14 cellular contexts compared by ENCODE assay signal in the genomic region with DNA sequence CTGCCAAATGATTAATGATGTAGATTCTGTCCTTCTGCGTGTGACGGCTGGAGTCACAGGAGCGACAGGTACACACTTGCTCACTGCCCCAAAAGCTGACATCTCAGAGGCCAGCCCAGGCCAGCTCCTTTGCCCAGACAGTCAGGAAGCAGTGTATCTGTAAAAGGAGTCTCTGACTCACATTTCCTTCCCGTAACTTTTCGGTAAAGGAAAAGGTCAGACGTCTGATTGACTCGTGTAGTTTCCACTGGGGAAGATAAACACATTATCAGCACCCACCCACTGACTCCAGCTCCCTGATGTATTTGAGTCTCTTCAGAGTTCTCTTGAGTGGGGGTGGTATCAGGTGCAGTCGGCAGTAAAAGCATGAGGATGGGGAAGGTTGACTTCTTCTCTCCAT.
DNase-seq lines count a peak whose midpoint lies in the region; ATAC-seq and TF ChIP-seq lines count a peak whose summit lies in the region.
"Had no signal": no experiment of that assay in that cellular context is flagged by ENCODE, and none has a peak within 500 bp of the region (broad histone marks: within the 10 kb centered on the region; RNA-seq: fewer than 3 reads in every experiment).

No MANE protein-coding gene starts in this region.

- no peak overlapping the region for H2AFZ ChIP-seq in osteoblast (ENCODE audit: low read length)

- peaks cover 10% of the 10 kb centered on the region for H3K27me3 Mint-ChIP-seq in activated T-cell treated with anti-CD3 and anti-CD28 coated beads, Interleukin-2, amount 50 U/mL, for 72 hours (ENCODE audit: low read depth)
- peaks cover 4% of the 10 kb centered on the region for H3K27me3 Mint-ChIP-seq in stimulated activated naive CD8-positive, alpha-beta T cell treated with anti-CD3 and anti-CD28 coated beads, Interleukin-15, Interleukin-2, amounts not matched to agents 100 ng/mL and 50 ng/mL, for 24 hours

- H3K27me3 ChIP-seq in osteoblast (ENCODE audit: insufficient read depth, low read length), result no peaks in the 10 kb centered on the region
- H3K27me3 ChIP-seq: uterus had no signal

- TF ChIP-seq CTCF in osteoblast (IDR thresholded peaks at IDR 0.05; ENCODE audit: extremely low read depth, low read depth, low read length), result no peak

- intact Hi-C loops in left cardiac atrium (cut with DNase I), result loop anchor here in 1 of 2 donors (10.0 kb wide), 1 partner anchor 502 kb away; no protein-coding TSS in a partner anchor

- peaks cover 14 to 35% of the 10 kb centered on the region in 2 donors for H3K36me3 Mint-ChIP-seq in activated naive CD4-positive, alpha-beta T cell treated with anti-CD3 and anti-CD28 coated beads, Interleukin-2, amount 50 U/mL, for 72 hours
- no peaks in the 10 kb centered on the region for H3K36me3 Mint-ChIP-seq in activated T-cell treated with anti-CD3 and anti-CD28 coated beads, Interleukin-2, amount 50 U/mL, for 72 hours (ENCODE audit: insufficient read depth in 2 of 2)
- H3K36me3 Mint-ChIP-seq in stimulated activated naive CD8-positive, alpha-beta T cell treated with anti-CD3 and anti-CD28 coated beads, Interleukin-15, Interleukin-2, amounts not matched to agents 100 ng/mL and 50 ng/mL, for 24 hours (ENCODE audit: low read depth), result no peaks in the 10 kb centered on the region

- no peak overlapping the region for H3K4me2 ChIP-seq in osteoblast (ENCODE audit: insufficient read depth, low read length)

- H3K79me2 ChIP-seq in osteoblast (ENCODE audit: insufficient read depth, low read length), result no peaks in the 10 kb centered on the region

- peaks cover 7% of the 10 kb centered on the region for H3K4me1 Mint-ChIP-seq in activated T-cell treated with anti-CD3 and anti-CD28 coated beads, Interleukin-2, amount 50 U/mL, for 72 hours (ENCODE audit: low read depth)
- H3K4me1 Mint-ChIP-seq in stimulated activated naive CD8-positive, alpha-beta T cell treated with anti-CD3 and anti-CD28 coated beads, Interleukin-15, Interleukin-2, amounts not matched to agents 100 ng/mL and 50 ng/mL, for 24 hours (ENCODE audit: low read depth), result peaks cover 19% of the 10 kb centered on the region

- peak; percentile 69 to 86 for ATAC-seq in activated naive CD4-positive, alpha-beta T cell treated with anti-CD3 and anti-CD28 coated beads, Interleukin-2, amount 50 U/mL, for 72 hours
- ATAC-seq in activated T-cell treated with anti-CD3 and anti-CD28 coated beads, Interleukin-2, amount 50 U/mL, for 72 hours (replicated peaks in 1 of 2), result peak in 1 of 2 donors; percentile 46
- ATAC-seq in left cardiac atrium (peak in 1 of 2 donors; percentile 66), GM21786 (IDR thresholded peaks at IDR 0.05; ENCODE audit: unreplicated experiment) (no peak)
- ATAC-seq: K562 had no signal

- no peak overlapping the region for H3K27ac ChIP-seq in osteoblast (ENCODE audit: low read depth, low read length)
- H3K27ac ChIP-seq: uterus had no signal

- DNase-seq in activated naive CD4-positive, alpha-beta T cell treated with anti-CD3 and anti-CD28 coated beads, Interleukin-2, amount 50 U/mL, for 72 hours (ENCODE audit: low spot score in 2 of 2), result peak; percentile 22 to 70
- no peak for DNase-seq in activated naive CD4-positive, alpha-beta T cell treated with anti-CD3 and anti-CD28 coated beads, Interleukin-2, amount 50 U/mL, for 16 hours
- peak in 1 of 2 donors; percentile 8 for DNase-seq in activated T-cell treated with anti-CD3 and anti-CD28 coated beads, Interleukin-2, amount 50 U/mL, for 72 hours
- DNase-seq in left cardiac atrium (peak; percentile 48), NCI-H774 (lab: John Stamatoyannopoulos, UW) (no peak), osteoblast (ENCODE audit: insufficient read length, low spot score, missing footprints) (no peak)
- DNase-seq: DMS53, NCI-H146, NCI-H524 treated with DMSO at 0.1 percent for 48 hours, uterus had no signal

- H3K27ac Mint-ChIP-seq in activated naive CD4-positive, alpha-beta T cell treated with anti-CD3 and anti-CD28 coated beads, Interleukin-2, amount 50 U/mL, for 72 hours, result peak overlapping the region; percentile 91 to 98
- peak overlapping the region; percentile 45 for H3K27ac Mint-ChIP-seq in activated T-cell treated with anti-CD3 and anti-CD28 coated beads, Interleukin-2, amount 50 U/mL, for 72 hours
- H3K27ac Mint-ChIP-seq in stimulated activated naive CD8-positive, alpha-beta T cell treated with anti-CD3 and anti-CD28 coated beads, Interleukin-15, Interleukin-2, amounts not matched to agents 100 ng/mL and 50 ng/mL, for 24 hours, result peak overlapping the region; percentile 74
- H3K27ac Mint-ChIP-seq: T-helper 1 cell treated with Interleukin-12 subunit alpha and Interleukin-12 subunit beta and Interleukin-4 antibody, amounts not matched to agents 30 μg/mL and 1 μg/mL, for 36 hours had no signal

- no peaks in the 10 kb centered on the region for H4K20me1 ChIP-seq in osteoblast (ENCODE audit: insufficient read depth, low read length)

- H3K9me3 Mint-ChIP-seq in activated naive CD4-positive, alpha-beta T cell treated with anti-CD3 and anti-CD28 coated beads, Interleukin-2, amount 50 U/mL, for 72 hours, result peaks cover 7 to 12% of the 10 kb centered on the region in 2 donors
- H3K9me3 Mint-ChIP-seq in activated T-cell treated with anti-CD3 and anti-CD28 coated beads, Interleukin-2, amount 50 U/mL, for 72 hours, result no peaks in the 10 kb centered on the region
- peaks cover 5% of the 10 kb centered on the region for H3K9me3 Mint-ChIP-seq in stimulated activated naive CD8-positive, alpha-beta T cell treated with anti-CD3 and anti-CD28 coated beads, Interleukin-15, Interleukin-2, amounts not matched to agents 100 ng/mL and 50 ng/mL, for 24 hours

- H3K9me3 ChIP-seq in osteoblast (ENCODE audit: low read depth, low read length), result no peaks in the 10 kb centered on the region
- H3K9me3 ChIP-seq: uterus had no signal

- no peaks in the 10 kb centered on the region for H3K4me1 ChIP-seq in osteoblast (ENCODE audit: insufficient read depth, low read length)
- H3K4me1 ChIP-seq: uterus had no signal

- peak overlapping the region in 1 of 2 donors; percentile 72 for H3K4me3 Mint-ChIP-seq in activated T-cell treated with anti-CD3 and anti-CD28 coated beads, Interleukin-2, amount 50 U/mL, for 72 hours
- H3K4me3 Mint-ChIP-seq in stimulated activated naive CD8-positive, alpha-beta T cell treated with anti-CD3 and anti-CD28 coated beads, Interleukin-15, Interleukin-2, amounts not matched to agents 100 ng/mL and 50 ng/mL, for 24 hours, result peak overlapping the region; percentile 25
- H3K4me3 Mint-ChIP-seq: T-helper 1 cell treated with Interleukin-12 subunit alpha and Interleukin-12 subunit beta and Interleukin-4 antibody, amounts not matched to agents 30 μg/mL and 1 μg/mL, for 36 hours had no signal

- no peak overlapping the region for H3K4me3 ChIP-seq in osteoblast (ENCODE audit: insufficient read depth, low read length)
- H3K4me3 ChIP-seq: K562, uterus had no signal

- no peaks in the 10 kb centered on the region for H3K36me3 ChIP-seq in osteoblast (ENCODE audit: insufficient read depth, low read length)
- H3K36me3 ChIP-seq: uterus had no signal

Comparison
In these comparisons a context has a peak if more than half of its experiments do, and no peak if none do; other contexts are left out.
1. DNase-seq: peak in activated naive CD4-positive, alpha-beta T cell treated with anti-CD3 and anti-CD28 coated beads, Interleukin-2, amount 50 U/mL, for 72 hours (2 of 2) and left cardiac atrium (single experiment); none in activated naive CD4-positive, alpha-beta T cell treated with anti-CD3 and anti-CD28 coated beads, Interleukin-2, amount 50 U/mL, for 16 hours (single experiment), NCI-H774 (single experiment) and osteoblast (single experiment).
2. Peak in every context shown above with its lines, with median percentiles within 50 percentile points of each other: H3K27ac Mint-ChIP-seq.